1 cellular context compared by ENCODE assay signal in the genomic region with DNA sequence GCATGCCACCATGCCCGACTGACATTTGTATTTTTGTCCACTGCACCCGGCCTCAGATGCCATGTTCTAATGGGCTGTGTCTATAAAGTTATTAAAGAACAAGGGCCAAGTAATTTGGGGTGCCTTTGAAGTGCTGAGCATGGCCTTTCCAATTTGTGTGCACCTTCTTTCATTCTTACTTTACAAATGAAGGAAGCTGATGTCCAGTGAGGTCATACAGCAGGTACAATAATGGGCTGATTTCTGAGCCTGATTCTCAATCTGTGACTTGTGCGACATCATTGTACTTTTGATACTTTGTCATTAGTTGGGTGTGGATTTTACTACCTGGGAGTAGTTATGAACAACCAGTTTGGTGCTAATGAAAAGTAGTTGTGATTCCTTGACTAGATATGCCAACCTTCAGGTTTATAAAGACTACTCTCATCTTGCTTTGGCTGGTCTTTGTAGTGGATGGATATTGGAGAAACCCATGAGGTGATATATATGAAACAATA.
TF ChIP-seq lines count a peak whose summit lies in the region.

No MANE protein-coding gene starts in this region.

TF ChIP-seq in SK-N-SH treated with all-trans-retinoic acid at 6 μM for 48 hours, 23 proteins besides CTCF, POLR2A, EP300 and RAD21:
- no peak for TF ChIP-seq OSR1 (CRISPR knock-in tag; IDR thresholded peaks at IDR 0.05)
- no peak for TF ChIP-seq PPARA (CRISPR knock-in tag; IDR thresholded peaks at IDR 0.05; ENCODE audit: borderline replicate concordance)
- TF ChIP-seq ZFP30 (CRISPR knock-in tag; IDR thresholded peaks at IDR 0.05): no peak
TF ChIP-seq in SK-N-SH treated with all-trans-retinoic acid at 6 μM for 48 hours: peak in this region for 0.
